21 cellular contexts compared by ENCODE assay signal in genomic region chr2:9273496-9273895, GRCh38.
"Had no signal": no experiment of that assay in that cellular context is flagged by ENCODE, and none has a peak within 500 bp of the region (broad histone marks: within the 10 kb centered on the region; RNA-seq: fewer than 3 reads in every experiment).

No MANE protein-coding gene starts in this region.

- H3K4me3 ChIP-seq: ascending aorta, colonic mucosa, gastrocnemius medialis, lower lobe of right lung, thyroid gland had no signal

- H3K27ac Mint-ChIP-seq: activated naive CD4-positive, alpha-beta T cell treated with anti-CD3 and anti-CD28 coated beads, Interleukin-2, amount 50 U/mL, for 24 hours; activated T-cell treated with anti-CD3 and anti-CD28 coated beads, Interleukin-2, amount 50 U/mL, for 72 hours; immature natural killer cell had no signal

- H3K9me3 ChIP-seq: ascending aorta, colonic mucosa, gastrocnemius medialis, lower lobe of right lung, thyroid gland had no signal

- H3K4me1 ChIP-seq: colonic mucosa had no signal

- H3K36me3 Mint-ChIP-seq: activated naive CD4-positive, alpha-beta T cell treated with anti-CD3 and anti-CD28 coated beads, Interleukin-2, amount 50 U/mL, for 24 hours; immature natural killer cell had no signal

- H3K4me3 Mint-ChIP-seq: activated naive CD4-positive, alpha-beta T cell treated with anti-CD3 and anti-CD28 coated beads, Interleukin-2, amount 50 U/mL, for 24 hours; activated T-cell treated with anti-CD3 and anti-CD28 coated beads, Interleukin-2, amount 50 U/mL, for 72 hours; central memory CD8-positive, alpha-beta T cell; immature natural killer cell had no signal

- H3K27me3 ChIP-seq: ascending aorta, colonic mucosa, gastrocnemius medialis, thyroid gland had no signal

- DNase-seq: activated CD4-positive, alpha-beta T cell treated with anti-CD3 and anti-CD28 coated beads, Interleukin-2, amount 50 U/mL, for 1 hour; activated CD4-positive, CD25-positive, alpha-beta regulatory T cell treated with anti-CD3 and anti-CD28 coated beads, Interleukin-2, amount 50 U/mL, for 72 hours; activated CD8-positive, alpha-beta memory T cell treated with anti-CD3 and anti-CD28 coated beads for 24 hours; activated CD8-positive, alpha-beta memory T cell treated with anti-CD3 and anti-CD28 coated beads, Interleukin-2, amount 50 U/mL, for 48 hours; activated effector memory CD4-positive, alpha-beta T cell treated with anti-CD3 and anti-CD28 coated beads, Interleukin-2, amount 50 U/mL, for 16 hours; activated T-cell treated with anti-CD3 and anti-CD28 coated beads, Interleukin-2, amount 50 U/mL, for 72 hours; colonic mucosa; erythroblast; gastrocnemius medialis; immature natural killer cell; lower lobe of right lung; midbrain; occipital lobe; stimulated activated CD4-positive, alpha-beta T cell treated with anti-CD3 and anti-CD28 coated beads, Interleukin-12 subunit alpha, Interleukin-12 subunit beta, amount 100 ng/mL, for 4 hours; stimulated activated CD4-positive, alpha-beta T cell treated with anti-CD3 and anti-CD28 coated beads, Interleukin-1b, Interleukin-23, amount 100 ng/mL, for 48 hours; stimulated activated CD8-positive, alpha-beta memory T cell treated with anti-CD3 and anti-CD28 coated beads, Interleukin-4, amount 100 ng/mL, for 48 hours; stimulated activated naive CD4-positive, alpha-beta T cell; thyroid gland had no signal

- ATAC-seq: activated T-cell treated with anti-CD3 and anti-CD28 coated beads, Interleukin-2, amount 50 U/mL, for 72 hours; gastrocnemius medialis; lower lobe of right lung had no signal

- H3K4me1 Mint-ChIP-seq: activated naive CD4-positive, alpha-beta T cell treated with anti-CD3 and anti-CD28 coated beads, Interleukin-2, amount 50 U/mL, for 24 hours; central memory CD8-positive, alpha-beta T cell; immature natural killer cell had no signal

- H3K27ac ChIP-seq: ascending aorta, colonic mucosa, gastrocnemius medialis, lower lobe of right lung, thyroid gland had no signal

- H3K9me3 Mint-ChIP-seq: activated naive CD4-positive, alpha-beta T cell treated with anti-CD3 and anti-CD28 coated beads, Interleukin-2, amount 50 U/mL, for 24 hours; activated T-cell treated with anti-CD3 and anti-CD28 coated beads, Interleukin-2, amount 50 U/mL, for 72 hours; central memory CD8-positive, alpha-beta T cell; immature natural killer cell had no signal

- H3K36me3 ChIP-seq: ascending aorta, colonic mucosa, gastrocnemius medialis, lower lobe of right lung, thyroid gland had no signal
